In the genomic region with DNA sequence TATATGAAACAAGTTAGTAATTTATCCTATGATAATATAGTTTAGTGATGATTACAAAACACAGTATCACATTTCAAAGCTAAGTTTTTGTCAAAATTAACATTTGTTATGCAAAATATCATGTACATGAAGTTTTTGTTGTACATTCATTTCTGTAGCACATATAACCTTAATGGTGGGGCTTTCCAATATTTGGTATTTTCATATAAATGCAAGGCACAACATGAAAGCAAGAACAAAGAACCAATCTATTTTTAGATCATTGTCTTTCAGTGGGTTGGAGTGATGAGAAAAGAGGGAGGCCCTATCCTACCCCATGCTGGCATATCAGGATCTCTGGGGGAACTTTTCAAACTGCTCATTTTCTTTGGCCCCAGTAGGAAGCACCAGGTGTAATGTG, we compare ENCODE assay signal across 32 cellular contexts. TPM values are rescaled to one million over a fixed set of nuclear protein-coding genes. Genes with fewer than 3 reads are reported as not detected.
"Had no signal": no experiment of that assay in that cellular context is flagged by ENCODE, and none has a peak within 500 bp of the region (broad histone marks: within the 10 kb centered on the region; RNA-seq: fewer than 3 reads in every experiment).

No MANE protein-coding gene starts in this region.

- FAIRE-seq: islet of Langerhans had no signal

- H3K27me3 ChIP-seq: foreskin keratinocyte, gastroesophageal sphincter, heart left ventricle, hepatocyte, left lung, right atrium auricular region, thyroid gland, vagina had no signal

- H3K36me3 ChIP-seq: gastroesophageal sphincter, heart left ventricle, left lung, prostate gland, right atrium auricular region, thyroid gland, vagina had no signal

- H3K27ac Mint-ChIP-seq: dendritic cell treated with granulocyte-macrophage colony-stimulating factor and Interleukin-4, amounts not matched to agents 40 ng/mL and 50 ng/mL, for 4 days; endodermal cell; naive thymus-derived CD4-positive, alpha-beta T cell; nephron progenitor cell; stimulated activated naive CD8-positive, alpha-beta T cell treated with anti-CD3 and anti-CD28 coated beads, Interleukin-15, amount 100 ng/mL, for 72 hours had no signal

- H3K9me3 Mint-ChIP-seq: dendritic cell treated with granulocyte-macrophage colony-stimulating factor and Interleukin-4, amounts not matched to agents 40 ng/mL and 50 ng/mL, for 4 days; endodermal cell; nephron progenitor cell had no signal

- H3K27me3 Mint-ChIP-seq: dendritic cell treated with granulocyte-macrophage colony-stimulating factor and Interleukin-4, amounts not matched to agents 40 ng/mL and 50 ng/mL, for 4 days; naive thymus-derived CD4-positive, alpha-beta T cell; stimulated activated naive CD8-positive, alpha-beta T cell treated with anti-CD3 and anti-CD28 coated beads, Interleukin-15, amount 100 ng/mL, for 72 hours had no signal

- H3K9me3 ChIP-seq: gastroesophageal sphincter, heart left ventricle, left lung, prostate gland, right atrium auricular region, thyroid gland, vagina had no signal

- H3K4me3 Mint-ChIP-seq: dendritic cell treated with granulocyte-macrophage colony-stimulating factor and Interleukin-4, amounts not matched to agents 40 ng/mL and 50 ng/mL, for 4 days; endodermal cell; naive thymus-derived CD4-positive, alpha-beta T cell; nephron progenitor cell; stimulated activated naive CD8-positive, alpha-beta T cell treated with anti-CD3 and anti-CD28 coated beads, Interleukin-15, amount 100 ng/mL, for 72 hours had no signal

- H3K4me1 Mint-ChIP-seq: naive thymus-derived CD4-positive, alpha-beta T cell; stimulated activated naive CD8-positive, alpha-beta T cell treated with anti-CD3 and anti-CD28 coated beads, Interleukin-15, amount 100 ng/mL, for 72 hours had no signal

- H3K4me2 ChIP-seq: hepatocyte, smooth muscle cell had no signal

- ATAC-seq: esophagus mucosa; foreskin keratinocyte; gastroesophageal sphincter; heart left ventricle; left cardiac atrium; left lung; naive thymus-derived CD4-positive, alpha-beta T cell; sciatic nerve; stimulated activated naive CD8-positive, alpha-beta T cell treated with anti-CD3 and anti-CD28 coated beads, Interleukin-15, amount 100 ng/mL, for 72 hours had no signal

- H3K27ac ChIP-seq: epithelial cell of prostate, foreskin keratinocyte, gastroesophageal sphincter, heart left ventricle, hepatocyte, left lung, prostate gland, right atrium auricular region, thyroid gland, vagina had no signal

- DNase-seq: effector CD8-positive, alpha-beta T cell; endodermal cell; foreskin keratinocyte; heart left ventricle; left cardiac atrium; left lung; mesenchymal stem cell; midbrain; naive thymus-derived CD4-positive, alpha-beta T cell; nephron progenitor cell; nucleus accumbens; stimulated activated CD4-positive, alpha-beta T cell treated with anti-CD3 and anti-CD28 coated beads, Interleukin-12 subunit alpha, Interleukin-12 subunit beta, amount 100 ng/mL, for 4 hours; stimulated activated CD4-positive, alpha-beta T cell treated with anti-CD3 and anti-CD28 coated beads, Interleukin-1b, Interleukin-23, amount 100 ng/mL, for 48 hours; stimulated activated CD4-positive, alpha-beta T cell treated with anti-CD3 and anti-CD28 coated beads, Interleukin-4, amount 100 ng/mL, for 1 hour; stimulated activated CD8-positive, alpha-beta memory T cell treated with anti-CD3 and anti-CD28 coated beads, Interleukin-4, amount 100 ng/mL, for 48 hours; stimulated activated naive CD4-positive, alpha-beta T cell; stimulated activated naive CD8-positive, alpha-beta T cell treated with anti-CD3 and anti-CD28 coated beads, Interleukin-15, amount 100 ng/mL, for 72 hours; thyroid gland; trophoblast cell had no signal

- H2AFZ ChIP-seq: hepatocyte had no signal

- H3K4me3 ChIP-seq: gastroesophageal sphincter, heart left ventricle, hepatocyte, left lung, prostate gland, right atrium auricular region, smooth muscle cell, thyroid gland, vagina had no signal

- H3K4me1 ChIP-seq: gastroesophageal sphincter, heart left ventricle, left lung, prostate gland, right atrium auricular region, vagina had no signal

RNA-seq across cellular contexts. Expression of gene FAM83B, which starts 53.4 kb away (rescaled TPM):
- total RNA-seq: lung microvascular endothelial cell; naive thymus-derived CD4-positive, alpha-beta T cell; sciatic nerve had no signal
- polyA plus RNA-seq: fibroblast of lung; naive thymus-derived CD4-positive, alpha-beta T cell had no signal
